Comparison of ENCODE assay signal across 10 cellular contexts in the genomic region with DNA sequence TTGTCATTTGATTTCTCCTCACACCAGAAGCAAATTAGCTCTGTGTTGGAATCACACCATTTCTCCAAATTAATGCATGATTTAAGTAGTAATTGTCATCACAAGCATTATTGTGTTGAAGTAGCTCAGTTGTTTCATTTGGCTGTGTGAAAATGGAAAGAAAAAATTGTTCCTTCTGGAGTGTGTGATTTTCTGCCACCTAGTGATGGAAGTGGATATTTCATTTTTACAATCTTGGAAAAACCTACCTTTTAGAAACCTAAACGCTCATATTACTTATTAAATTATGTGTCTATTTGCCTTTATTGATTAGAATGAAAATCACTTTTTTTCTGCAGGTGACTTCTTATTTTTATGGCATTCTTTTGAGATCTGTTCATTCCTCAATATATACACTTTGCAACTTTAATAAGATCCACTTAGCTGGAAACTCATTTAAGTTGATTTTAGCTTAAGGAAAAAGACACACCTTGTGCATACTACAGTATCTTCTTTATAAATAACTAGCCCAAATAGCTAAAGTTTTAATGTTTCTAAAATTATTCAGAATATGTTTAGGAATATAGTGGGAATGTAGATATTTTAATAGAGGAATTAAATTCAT. TPM values are rescaled to one million over a fixed set of nuclear protein-coding genes. Genes with fewer than 3 reads are reported as not detected.
DNase-seq lines count a peak whose midpoint lies in the region; ATAC-seq, FAIRE-seq and TF ChIP-seq lines count a peak whose summit lies in the region.
"Had no signal": no experiment of that assay in that cellular context is flagged by ENCODE, and none has a peak within 500 bp of the region (broad histone marks: within the 10 kb centered on the region; RNA-seq: fewer than 3 reads in every experiment).

No MANE protein-coding gene starts in this region.

- H3K9me3 ChIP-seq in DOHH2 (ENCODE audit: control insufficient read depth, insufficient read depth, low read length) (no peaks in the 10 kb centered on the region), thoracic aorta (no peaks in the 10 kb centered on the region)
- H3K9me3 ChIP-seq: SJSA1 had no signal

- H3K4me1 ChIP-seq in DOHH2 (ENCODE audit: control insufficient read depth, low read length) (no peaks in the 10 kb centered on the region), thoracic aorta (ENCODE audit: control insufficient read depth in 1 of 2, low read depth in 2 of 2) (peaks cover 0 to 8% of the 10 kb centered on the region in 2 donors)
- H3K4me1 ChIP-seq: SJSA1 had no signal

- no peak for ATAC-seq in thoracic aorta (ENCODE audit: insufficient number of reproducible peaks, low FRiP score, low read depth)
- ATAC-seq: naive thymus-derived CD4-positive, alpha-beta T cell had no signal

- peak; percentile 78 for TF ChIP-seq CTCF in DOHH2 (IDR thresholded peaks at IDR 0.05; ENCODE audit: low read depth, low read length, poor library complexity, severe bottlenecking)
- TF ChIP-seq CTCF in foreskin fibroblast (IDR thresholded peaks at IDR 0.05; ENCODE audit: low read depth, low read length) = peak; percentile 51
- peak; percentile 46 for TF ChIP-seq CTCF in thoracic aorta (IDR thresholded peaks at IDR 0.05)

- H3F3A ChIP-seq in DOHH2 (ENCODE audit: control insufficient read depth, insufficient read depth) = no peaks in the 10 kb centered on the region

- H3K36me3 ChIP-seq in DOHH2 (ENCODE audit: control insufficient read depth, low read length) (no peaks in the 10 kb centered on the region), thoracic aorta (no peaks in the 10 kb centered on the region)
- H3K36me3 ChIP-seq: SJSA1 had no signal

- no peaks in the 10 kb centered on the region for H4K20me1 ChIP-seq in DOHH2 (ENCODE audit: control insufficient read depth, insufficient read depth, low read depth, low read length)

- H3K4me3 ChIP-seq in DOHH2 (ENCODE audit: low read length) (no peak overlapping the region), foreskin fibroblast (ENCODE audit: low read depth in 1 of 2, low read length in 2 of 2) (no peak overlapping the region), thoracic aorta (no peak overlapping the region)
- H3K4me3 ChIP-seq: SJSA1 had no signal

- no peaks in the 10 kb centered on the region for H3K9me2 ChIP-seq in DOHH2 (replicated peaks; ENCODE audit: control insufficient read depth, low read length)

- no peak overlapping the region for H3K4me2 ChIP-seq in DOHH2 (ENCODE audit: low read length)

- H3K27me3 ChIP-seq in DOHH2 (ENCODE audit: control insufficient read depth, low read length) (no peaks in the 10 kb centered on the region), thoracic aorta (replicated peaks; ENCODE audit: insufficient read depth) (no peaks in the 10 kb centered on the region)

- CTCF ChIA-PET in HEK293T (lab: Yijun Ruan, JAX) = interaction anchor here (0.6 to 0.9 kb wide), 2 partner anchors 43 to 688 kb away, joined by 3 read pairs; no protein-coding TSS in a partner anchor

- POLR2A ChIA-PET in HEK293T (lab: Yijun Ruan, JAX) = no interaction called here

- peak; percentile 85 for FAIRE-seq in RCC 7860 (lab: Jason Lieb, UNC)

- DNase-seq in HEK293T (ENCODE audit: extremely low spot score) (peak; percentile 14), RCC 7860 (ENCODE audit: low spot score) (peak; percentile 19), foreskin fibroblast (peak in 1 of 2 donors; percentile 35), thoracic aorta (ENCODE audit: low spot score) (no peak), NCI-H187 treated with DMSO at 0.1 percent for 48 hours (lab: John Stamatoyannopoulos, UW) (no peak), GF-D8 (lab: John Stamatoyannopoulos, UW) (no peak)
- DNase-seq in activated CD8-positive, alpha-beta memory T cell treated with anti-CD3 and anti-CD28 coated beads for 24 hours = no peak

- H3K27ac ChIP-seq in DOHH2 (ENCODE audit: low read depth, low read length) (no peak overlapping the region), thoracic aorta (no peak overlapping the region)
- H3K27ac ChIP-seq: SJSA1 had no signal

- H3K79me2 ChIP-seq in DOHH2 (ENCODE audit: control insufficient read depth, low read length) = no peaks in the 10 kb centered on the region

TF ChIP-seq in HEK293T, 16 proteins besides CTCF, POLR2A, EP300 and RAD21:
- no peak for TF ChIP-seq SP1 (IDR thresholded peaks at IDR 0.05)
- TF ChIP-seq SUZ12 (IDR thresholded peaks at IDR 0.05) = no peak
- TF ChIP-seq, protein P1, sequence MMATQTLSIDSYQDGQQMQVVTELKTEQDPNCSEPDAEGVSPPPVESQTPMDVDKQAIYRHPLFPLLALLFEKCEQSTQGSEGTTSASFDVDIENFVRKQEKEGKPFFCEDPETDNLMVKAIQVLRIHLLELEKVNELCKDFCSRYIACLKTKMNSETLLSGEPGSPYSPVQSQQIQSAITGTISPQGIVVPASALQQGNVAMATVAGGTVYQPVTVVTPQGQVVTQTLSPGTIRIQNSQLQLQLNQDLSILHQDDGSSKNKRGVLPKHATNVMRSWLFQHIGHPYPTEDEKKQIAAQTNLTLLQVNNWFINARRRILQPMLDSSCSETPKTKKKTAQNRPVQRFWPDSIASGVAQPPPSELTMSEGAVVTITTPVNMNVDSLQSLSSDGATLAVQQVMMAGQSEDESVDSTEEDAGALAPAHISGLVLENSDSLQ (IDR thresholded peaks at IDR 0.05) = no peak
- TF ChIP-seq BHLHE40 (IDR thresholded peaks at IDR 0.05; ENCODE audit: borderline replicate concordance) = no peak
- TF ChIP-seq CTBP1 (IDR thresholded peaks at IDR 0.05; ENCODE audit: borderline replicate concordance) = no peak
- no peak for TF ChIP-seq NFRKB (IDR thresholded peaks at IDR 0.05)
- TF ChIP-seq HDGF (IDR thresholded peaks at IDR 0.05; ENCODE audit: borderline replicate concordance) = no peak
- no peak for TF ChIP-seq FOXA1 (IDR thresholded peaks at IDR 0.05)
- TF ChIP-seq FOXM1 (IDR thresholded peaks at IDR 0.05; ENCODE audit: borderline replicate concordance) = no peak
- TF ChIP-seq ZNF384 (IDR thresholded peaks at IDR 0.05) = no peak
- no peak for TF ChIP-seq ELF4 (IDR thresholded peaks at IDR 0.05)

RNA-seq across cellular contexts. Expression of a gene that starts 50.0 kb away (rescaled TPM):
- total RNA-seq in thoracic aorta = 10 to 100 TPM; 70.7 to 85.2 TPM

Comparison
In these comparisons a context has a peak if more than half of its experiments do, and no peak if none do; other contexts are left out.
1. DNase-seq: peak in HEK293T (single experiment) and RCC 7860 (single experiment); none in thoracic aorta (single experiment), NCI-H187 treated with DMSO at 0.1 percent for 48 hours (single experiment), GF-D8 (single experiment) and activated CD8-positive, alpha-beta memory T cell treated with anti-CD3 and anti-CD28 coated beads for 24 hours (single experiment).
2. Peak in every context shown above with its lines, with median percentiles within 50 percentile points of each other: CTCF ChIP-seq.